16 cellular contexts compared by ENCODE assay signal in genomic region chr1:43703836-43704235, GRCh38.
"Had no signal": no experiment of that assay in that cellular context is flagged by ENCODE, and none has a peak within 500 bp of the region (broad histone marks: within the 10 kb centered on the region; RNA-seq: fewer than 3 reads in every experiment).

No MANE protein-coding gene starts in this region.

- H3K4me3 Mint-ChIP-seq: activated B cell treated with CpG ODN at 0.5 μM for 24 hours; activated CD4-positive, alpha-beta T cell treated with anti-CD3 and anti-CD28 coated beads, Interleukin-2, amount 10 ng/mL, durations not matched to agents 7 days and 5 days; activated naive CD4-positive, alpha-beta T cell treated with anti-CD3 and anti-CD28 coated beads, Interleukin-2, amount 50 U/mL, for 24 hours; activated T-cell treated with anti-CD3 and anti-CD28 coated beads, Interleukin-2, amount 50 U/mL, for 72 hours; stimulated activated memory B cell treated with anti-CD40 and anti-IgM and Interleukin-4, amounts not matched to agents 10 μg/mL and 1 μg/mL and 100 μg/mL, for 72 hours; T-cell had no signal

- H3K9me3 ChIP-seq: thoracic aorta, upper lobe of left lung had no signal

- FAIRE-seq: frontal cortex, kidney had no signal

- H3K27me3 ChIP-seq: dorsolateral prefrontal cortex, upper lobe of left lung had no signal

- ATAC-seq: activated T-cell treated with anti-CD3 and anti-CD28 coated beads, Interleukin-2, amount 50 U/mL, for 72 hours; left lobe of liver; sciatic nerve; stimulated activated memory B cell treated with anti-CD40 and anti-IgM and Interleukin-4, amounts not matched to agents 10 μg/mL and 1 μg/mL and 100 μg/mL, for 72 hours; T-cell had no signal

- H3K27ac ChIP-seq: thoracic aorta, upper lobe of left lung had no signal

- H3K4me3 ChIP-seq: dorsolateral prefrontal cortex, lung, thoracic aorta, upper lobe of left lung had no signal

- H3K27me3 Mint-ChIP-seq: activated B cell treated with CpG ODN at 0.5 μM for 24 hours; activated CD4-positive, alpha-beta T cell treated with anti-CD3 and anti-CD28 coated beads, Interleukin-2, amount 10 ng/mL, durations not matched to agents 7 days and 5 days; activated naive CD4-positive, alpha-beta T cell treated with anti-CD3 and anti-CD28 coated beads, Interleukin-2, amount 50 U/mL, for 24 hours; stimulated activated memory B cell treated with anti-CD40 and anti-IgM and Interleukin-4, amounts not matched to agents 10 μg/mL and 1 μg/mL and 100 μg/mL, for 72 hours; T-cell had no signal

- DNase-seq: activated B cell treated with CpG ODN at 0.5 μM for 24 hours; activated CD4-positive, alpha-beta T cell treated with anti-CD3 and anti-CD28 coated beads, Interleukin-2, amount 10 ng/mL, durations not matched to agents 7 days and 5 days; activated effector memory CD4-positive, alpha-beta T cell treated with anti-CD3 and anti-CD28 coated beads, Interleukin-2, amount 50 U/mL, for 16 hours; activated T-cell treated with anti-CD3 and anti-CD28 coated beads, Interleukin-2, amount 50 U/mL, for 72 hours; dorsolateral prefrontal cortex; kidney; stimulated activated CD4-positive, alpha-beta T cell treated with anti-CD3 and anti-CD28 coated beads, Interleukin-4, amount 100 ng/mL, for 24 hours; T-cell had no signal

- H3K9me3 Mint-ChIP-seq: activated B cell treated with CpG ODN at 0.5 μM for 24 hours; activated CD4-positive, alpha-beta T cell treated with anti-CD3 and anti-CD28 coated beads, Interleukin-2, amount 10 ng/mL, durations not matched to agents 7 days and 5 days; activated naive CD4-positive, alpha-beta T cell treated with anti-CD3 and anti-CD28 coated beads, Interleukin-2, amount 50 U/mL, for 24 hours; activated T-cell treated with anti-CD3 and anti-CD28 coated beads, Interleukin-2, amount 50 U/mL, for 72 hours; stimulated activated memory B cell treated with anti-CD40 and anti-IgM and Interleukin-4, amounts not matched to agents 10 μg/mL and 1 μg/mL and 100 μg/mL, for 72 hours; T-cell had no signal

- H3K27ac Mint-ChIP-seq: activated B cell treated with CpG ODN at 0.5 μM for 24 hours; activated naive CD4-positive, alpha-beta T cell treated with anti-CD3 and anti-CD28 coated beads, Interleukin-2, amount 50 U/mL, for 24 hours; activated T-cell treated with anti-CD3 and anti-CD28 coated beads, Interleukin-2, amount 50 U/mL, for 72 hours; stimulated activated memory B cell treated with anti-CD40 and anti-IgM and Interleukin-4, amounts not matched to agents 10 μg/mL and 1 μg/mL and 100 μg/mL, for 72 hours; T-cell had no signal
